In the genomic region with DNA sequence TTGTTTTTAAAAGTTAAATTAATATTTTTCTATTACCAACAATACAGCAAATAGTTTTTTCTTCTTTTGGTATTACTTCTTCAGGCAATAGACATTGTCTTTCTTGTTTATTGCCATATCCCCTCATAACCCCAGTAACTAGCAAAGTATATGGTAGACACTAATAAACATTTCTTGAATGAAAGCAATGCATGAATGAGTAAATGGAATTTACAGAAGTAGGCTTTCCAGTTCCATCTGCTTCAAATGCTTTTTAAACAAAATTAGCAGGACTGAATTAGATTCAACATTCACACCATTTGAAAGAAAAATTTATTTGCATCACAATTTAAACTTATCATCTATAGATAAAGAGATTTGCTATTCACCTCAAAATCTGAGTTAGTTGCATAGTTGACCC, we compare ENCODE assay signal across 1 cellular context.
TF ChIP-seq lines count a peak whose summit lies in the region.

No MANE protein-coding gene starts in this region.

TF ChIP-seq in GM23338, 12 proteins besides CTCF, POLR2A, EP300 and RAD21 (continued from another document):
- TF ChIP-seq, protein P1, sequence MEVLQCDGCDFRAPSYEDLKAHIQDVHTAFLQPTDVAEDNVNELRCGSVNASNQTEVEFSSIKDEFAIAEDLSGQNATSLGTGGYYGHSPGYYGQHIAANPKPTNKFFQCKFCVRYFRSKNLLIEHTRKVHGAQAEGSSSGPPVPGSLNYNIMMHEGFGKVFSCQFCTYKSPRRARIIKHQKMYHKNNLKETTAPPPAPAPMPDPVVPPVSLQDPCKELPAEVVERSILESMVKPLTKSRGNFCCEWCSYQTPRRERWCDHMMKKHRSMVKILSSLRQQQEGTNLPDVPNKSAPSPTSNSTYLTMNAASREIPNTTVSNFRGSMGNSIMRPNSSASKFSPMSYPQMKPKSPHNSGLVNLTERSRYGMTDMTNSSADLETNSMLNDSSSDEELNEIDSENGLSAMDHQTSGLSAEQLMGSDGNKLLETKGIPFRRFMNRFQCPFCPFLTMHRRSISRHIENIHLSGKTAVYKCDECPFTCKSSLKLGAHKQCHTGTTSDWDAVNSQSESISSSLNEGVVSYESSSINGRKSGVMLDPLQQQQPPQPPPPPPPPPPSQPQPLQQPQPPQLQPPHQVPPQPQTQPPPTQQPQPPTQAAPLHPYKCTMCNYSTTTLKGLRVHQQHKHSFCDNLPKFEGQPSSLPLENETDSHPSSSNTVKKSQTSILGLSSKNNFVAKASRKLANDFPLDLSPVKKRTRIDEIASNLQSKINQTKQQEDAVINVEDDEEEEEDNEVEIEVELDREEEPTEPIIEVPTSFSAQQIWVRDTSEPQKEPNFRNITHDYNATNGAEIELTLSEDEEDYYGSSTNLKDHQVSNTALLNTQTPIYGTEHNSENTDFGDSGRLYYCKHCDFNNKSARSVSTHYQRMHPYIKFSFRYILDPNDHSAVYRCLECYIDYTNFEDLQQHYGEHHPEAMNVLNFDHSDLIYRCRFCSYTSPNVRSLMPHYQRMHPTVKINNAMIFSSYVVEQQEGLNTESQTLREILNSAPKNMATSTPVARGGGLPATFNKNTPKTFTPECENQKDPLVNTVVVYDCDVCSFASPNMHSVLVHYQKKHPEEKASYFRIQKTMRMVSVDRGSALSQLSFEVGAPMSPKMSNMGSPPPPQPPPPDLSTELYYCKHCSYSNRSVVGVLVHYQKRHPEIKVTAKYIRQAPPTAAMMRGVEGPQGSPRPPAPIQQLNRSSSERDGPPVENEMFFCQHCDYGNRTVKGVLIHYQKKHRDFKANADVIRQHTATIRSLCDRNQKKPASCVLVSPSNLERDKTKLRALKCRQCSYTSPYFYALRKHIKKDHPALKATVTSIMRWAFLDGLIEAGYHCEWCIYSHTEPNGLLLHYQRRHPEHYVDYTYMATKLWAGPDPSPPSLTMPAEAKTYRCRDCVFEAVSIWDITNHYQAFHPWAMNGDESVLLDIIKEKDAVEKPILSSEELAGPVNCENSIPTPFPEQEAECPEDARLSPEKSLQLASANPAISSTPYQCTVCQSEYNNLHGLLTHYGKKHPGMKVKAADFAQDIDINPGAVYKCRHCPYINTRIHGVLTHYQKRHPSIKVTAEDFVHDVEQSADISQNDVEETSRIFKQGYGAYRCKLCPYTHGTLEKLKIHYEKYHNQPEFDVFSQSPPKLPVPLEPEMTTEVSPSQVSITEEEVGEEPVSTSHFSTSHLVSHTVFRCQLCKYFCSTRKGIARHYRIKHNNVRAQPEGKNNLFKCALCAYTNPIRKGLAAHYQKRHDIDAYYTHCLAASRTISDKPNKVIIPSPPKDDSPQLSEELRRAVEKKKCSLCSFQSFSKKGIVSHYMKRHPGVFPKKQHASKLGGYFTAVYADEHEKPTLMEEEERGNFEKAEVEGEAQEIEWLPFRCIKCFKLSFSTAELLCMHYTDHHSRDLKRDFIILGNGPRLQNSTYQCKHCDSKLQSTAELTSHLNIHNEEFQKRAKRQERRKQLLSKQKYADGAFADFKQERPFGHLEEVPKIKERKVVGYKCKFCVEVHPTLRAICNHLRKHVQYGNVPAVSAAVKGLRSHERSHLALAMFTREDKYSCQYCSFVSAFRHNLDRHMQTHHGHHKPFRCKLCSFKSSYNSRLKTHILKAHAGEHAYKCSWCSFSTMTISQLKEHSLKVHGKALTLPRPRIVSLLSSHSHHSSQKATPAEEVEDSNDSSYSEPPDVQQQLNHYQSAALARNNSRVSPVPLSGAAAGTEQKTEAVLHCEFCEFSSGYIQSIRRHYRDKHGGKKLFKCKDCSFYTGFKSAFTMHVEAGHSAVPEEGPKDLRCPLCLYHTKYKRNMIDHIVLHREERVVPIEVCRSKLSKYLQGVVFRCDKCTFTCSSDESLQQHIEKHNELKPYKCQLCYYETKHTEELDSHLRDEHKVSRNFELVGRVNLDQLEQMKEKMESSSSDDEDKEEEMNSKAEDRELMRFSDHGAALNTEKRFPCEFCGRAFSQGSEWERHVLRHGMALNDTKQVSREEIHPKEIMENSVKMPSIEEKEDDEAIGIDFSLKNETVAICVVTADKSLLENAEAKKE (CRISPR knock-in tag; IDR thresholded peaks at IDR 0.05), result no peak
- TF ChIP-seq JUNB (IDR thresholded peaks at IDR 0.05; ENCODE audit: unreplicated experiment) (no peak), EZH2 (IDR thresholded peaks at IDR 0.05; ENCODE audit: low read depth, unreplicated experiment) (no peak), NANOG (IDR thresholded peaks at IDR 0.05; ENCODE audit: borderline replicate concordance) (no peak), ZNF114 (CRISPR knock-in tag; IDR thresholded peaks at IDR 0.05) (no peak), ZNF331 (CRISPR knock-in tag; IDR thresholded peaks at IDR 0.05; ENCODE audit: low read depth) (no peak), EZH2phosphoT487 (IDR thresholded peaks at IDR 0.05; ENCODE audit: unreplicated experiment) (no peak)
- TF ChIP-seq, protein P2, sequence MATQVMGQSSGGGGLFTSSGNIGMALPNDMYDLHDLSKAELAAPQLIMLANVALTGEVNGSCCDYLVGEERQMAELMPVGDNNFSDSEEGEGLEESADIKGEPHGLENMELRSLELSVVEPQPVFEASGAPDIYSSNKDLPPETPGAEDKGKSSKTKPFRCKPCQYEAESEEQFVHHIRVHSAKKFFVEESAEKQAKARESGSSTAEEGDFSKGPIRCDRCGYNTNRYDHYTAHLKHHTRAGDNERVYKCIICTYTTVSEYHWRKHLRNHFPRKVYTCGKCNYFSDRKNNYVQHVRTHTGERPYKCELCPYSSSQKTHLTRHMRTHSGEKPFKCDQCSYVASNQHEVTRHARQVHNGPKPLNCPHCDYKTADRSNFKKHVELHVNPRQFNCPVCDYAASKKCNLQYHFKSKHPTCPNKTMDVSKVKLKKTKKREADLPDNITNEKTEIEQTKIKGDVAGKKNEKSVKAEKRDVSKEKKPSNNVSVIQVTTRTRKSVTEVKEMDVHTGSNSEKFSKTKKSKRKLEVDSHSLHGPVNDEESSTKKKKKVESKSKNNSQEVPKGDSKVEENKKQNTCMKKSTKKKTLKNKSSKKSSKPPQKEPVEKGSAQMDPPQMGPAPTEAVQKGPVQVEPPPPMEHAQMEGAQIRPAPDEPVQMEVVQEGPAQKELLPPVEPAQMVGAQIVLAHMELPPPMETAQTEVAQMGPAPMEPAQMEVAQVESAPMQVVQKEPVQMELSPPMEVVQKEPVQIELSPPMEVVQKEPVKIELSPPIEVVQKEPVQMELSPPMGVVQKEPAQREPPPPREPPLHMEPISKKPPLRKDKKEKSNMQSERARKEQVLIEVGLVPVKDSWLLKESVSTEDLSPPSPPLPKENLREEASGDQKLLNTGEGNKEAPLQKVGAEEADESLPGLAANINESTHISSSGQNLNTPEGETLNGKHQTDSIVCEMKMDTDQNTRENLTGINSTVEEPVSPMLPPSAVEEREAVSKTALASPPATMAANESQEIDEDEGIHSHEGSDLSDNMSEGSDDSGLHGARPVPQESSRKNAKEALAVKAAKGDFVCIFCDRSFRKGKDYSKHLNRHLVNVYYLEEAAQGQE (IDR thresholded peaks at IDR 0.05; ENCODE audit: unreplicated experiment), result no peak
